ENCODE assay signal across 10 cellular contexts in genomic region chr5:41747291-41747690, GRCh38.
DNase-seq lines count a peak whose midpoint lies in the region; ATAC-seq, FAIRE-seq and TF ChIP-seq lines count a peak whose summit lies in the region.
"Had no signal": no experiment of that assay in that cellular context is flagged by ENCODE, and none has a peak within 500 bp of the region (broad histone marks: within the 10 kb centered on the region; RNA-seq: fewer than 3 reads in every experiment).

No MANE protein-coding gene starts in this region.

- 10 to 14% (median 13%) methylated on average over 1 of the region's 1 CpG for WGBS in ovary, 3 donors

- POLR2A ChIA-PET in HEK293 (lab: Yijun Ruan, JAX) = no interaction called here

- intact Hi-C loops in ovary (cut with DNase I) = no loop called here

- DNase-seq in NCI-H345 treated with DMSO at 0.1 percent for 48 hours (lab: John Stamatoyannopoulos, UW; ENCODE audit: unreplicated experiment) (peak; percentile 0), choroid plexus epithelial cell (ENCODE audit: low read depth) (peak; percentile 83), myocyte (ENCODE audit: low read depth) (peak; percentile 27), GM12891 (ENCODE audit: insufficient read length, low spot score) (no peak), NCI-H1092 treated with DMSO at 0.1 percent for 48 hours (lab: John Stamatoyannopoulos, UW) (no peak), left lobe of liver (ENCODE audit: low spot score) (no peak), ovary (no peak)
- DNase-seq: Caco-2 had no signal

- H3K4me3 ChIP-seq in HEK293 (ENCODE audit: low read depth, low read length) (no peak overlapping the region), choroid plexus epithelial cell (ENCODE audit: low read depth, low read length) (no peak overlapping the region), ovary (no peak overlapping the region)

- CTCF ChIA-PET in HEK293 (lab: Yijun Ruan, JAX) = no interaction called here

- TF ChIP-seq CTCF in HEK293 (tag by site-specific recombination; IDR thresholded peaks at IDR 0.05) (no peak), choroid plexus epithelial cell (conservative IDR thresholded peaks at IDR 0.05; ENCODE audit: low read depth, low read length) (no peak), ovary (IDR thresholded peaks at IDR 0.05) (no peak)

- TF ChIP-seq EP300 in ovary (IDR thresholded peaks at IDR 0.05) = no peak

- FAIRE-seq in GM12891 (lab: Jason Lieb, UNC) = no peak

- H3K9me3 ChIP-seq in HEK293 (ENCODE audit: control insufficient read depth, insufficient read depth, low read depth, low read length) (no peaks in the 10 kb centered on the region), ovary (no peaks in the 10 kb centered on the region)
- H3K9me3 ChIP-seq: Caco-2 had no signal

- TF ChIP-seq POLR2A in GM12891 (IDR thresholded peaks at IDR 0.05; ENCODE audit: low read depth, low read length) = no peak
- TF ChIP-seq POLR2A in ovary (IDR thresholded peaks at IDR 0.05) = no peak

- H3K27me3 ChIP-seq in ovary = no peaks in the 10 kb centered on the region

- H3K27ac ChIP-seq in HEK293 (ENCODE audit: extremely low read depth, low read depth, low read length) (no peak overlapping the region), ovary (no peak overlapping the region)

- peaks cover 17% of the 10 kb centered on the region for H3K4me1 ChIP-seq in HEK293 (ENCODE audit: control insufficient read depth, insufficient read depth, low read length)
- H3K4me1 ChIP-seq in ovary (ENCODE audit: insufficient read depth) = no peaks in the 10 kb centered on the region
- H3K4me1 ChIP-seq: Caco-2 had no signal

- no peak for ATAC-seq in left lobe of liver
- ATAC-seq: activated naive CD4-positive, alpha-beta T cell treated with anti-CD3 and anti-CD28 coated beads, Interleukin-2, amount 50 U/mL, for 72 hours had no signal

- H3K36me3 ChIP-seq in HEK293 (ENCODE audit: control insufficient read depth in 2 of 2, insufficient read depth in 1 of 2, low read length in 2 of 2) = peaks cover 0 to 4% of the 10 kb centered on the region in 2 experiments; a peak in 1 of 3 replicates
- no peaks in the 10 kb centered on the region for H3K36me3 ChIP-seq in ovary

TF ChIP-seq in HEK293, 187 proteins besides CTCF, POLR2A, EP300 and RAD21 (continues in another document):
- TF ChIP-seq ZBTB49 (tag by site-specific recombination; IDR thresholded peaks at IDR 0.05; ENCODE audit: low read depth) (no peak), TSHZ1 (tag by site-specific recombination; IDR thresholded peaks at IDR 0.05; ENCODE audit: borderline replicate concordance) (no peak)

TF ChIP-seq in GM12891, 5 proteins besides CTCF, POLR2A, EP300 and RAD21:
- TF ChIP-seq PAX5 (IDR thresholded peaks at IDR 0.05; ENCODE audit: insufficient read depth, low read length, severe bottlenecking) = no peak

Comparison
In these comparisons a context has a peak if more than half of its experiments do, and no peak if none do; other contexts are left out.
1. DNase-seq: peak in NCI-H345 treated with DMSO at 0.1 percent for 48 hours (single experiment), choroid plexus epithelial cell (single experiment) and myocyte (single experiment); none in GM12891 (single experiment), NCI-H1092 treated with DMSO at 0.1 percent for 48 hours (single experiment), left lobe of liver (single experiment) and ovary (0 of 5).